Comparison of ENCODE assay signal across 8 cellular contexts in the genomic region with DNA sequence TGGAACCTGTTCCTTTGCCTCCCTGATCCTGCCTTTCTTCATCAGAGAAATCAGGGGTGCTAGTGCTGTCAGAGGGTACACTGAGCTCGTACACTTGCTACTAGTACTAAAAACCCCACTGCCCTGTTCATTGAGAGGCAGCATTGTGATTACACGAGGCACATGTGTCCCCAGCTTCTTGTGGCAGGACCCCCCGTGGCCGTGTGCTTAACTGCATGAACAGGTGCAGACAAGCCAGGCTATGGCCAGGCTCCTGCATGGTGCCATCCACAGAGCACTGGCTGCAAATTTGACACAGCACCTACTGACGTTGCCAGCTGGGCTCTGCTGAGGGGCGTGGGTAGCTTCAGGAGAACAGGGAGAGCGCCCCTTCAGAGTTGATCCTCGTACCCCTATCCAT.
"Had no signal": no experiment of that assay in that cellular context is flagged by ENCODE, and none has a peak within 500 bp of the region (broad histone marks: within the 10 kb centered on the region; RNA-seq: fewer than 3 reads in every experiment).

No MANE protein-coding gene starts in this region.

- H3K27me3 Mint-ChIP-seq: naive thymus-derived CD4-positive, alpha-beta T cell had no signal

- DNase-seq: activated CD4-positive, alpha-beta T cell treated with anti-CD3 and anti-CD28 coated beads, Interleukin-2, amount 50 U/mL, for 1 hour; activated CD8-positive, alpha-beta memory T cell treated with anti-CD3 and anti-CD28 coated beads for 24 hours; activated naive CD4-positive, alpha-beta T cell treated with Interleukin-2 at 50 U/mL for 16 hours; islet precursor cell; naive thymus-derived CD4-positive, alpha-beta T cell; stimulated activated naive CD8-positive, alpha-beta T cell treated with anti-CD3 and anti-CD28 coated beads, Interleukin-15, Interleukin-2, amounts not matched to agents 100 U/mL and 50 U/mL, for 24 hours; transverse colon had no signal

- H3K9me3 Mint-ChIP-seq: activated T-helper 1 cell treated with anti-CD3 and anti-CD28 coated beads, Interleukin-12 subunit alpha, Interleukin-12 subunit beta, Interleukin-2, Interleukin-4 antibody, amounts not matched to agents 30 ng/mL and 10 ng/mL and 1 ng/mL, durations not matched to agents 14 hours and 24 hours and 36 hours had no signal

- H3K4me1 Mint-ChIP-seq: naive thymus-derived CD4-positive, alpha-beta T cell had no signal

- H3K27ac Mint-ChIP-seq: activated T-helper 1 cell treated with anti-CD3 and anti-CD28 coated beads, Interleukin-12 subunit alpha, Interleukin-12 subunit beta, Interleukin-2, Interleukin-4 antibody, amounts not matched to agents 30 ng/mL and 10 ng/mL and 1 ng/mL, durations not matched to agents 14 hours and 24 hours and 36 hours had no signal

- H3K4me3 Mint-ChIP-seq: activated T-helper 1 cell treated with anti-CD3 and anti-CD28 coated beads, Interleukin-12 subunit alpha, Interleukin-12 subunit beta, Interleukin-2, Interleukin-4 antibody, amounts not matched to agents 30 ng/mL and 10 ng/mL and 1 ng/mL, durations not matched to agents 14 hours and 24 hours and 36 hours; naive thymus-derived CD4-positive, alpha-beta T cell had no signal

- H3K36me3 Mint-ChIP-seq: naive thymus-derived CD4-positive, alpha-beta T cell had no signal
